Comparison of ENCODE assay signal across 9 cellular contexts in genomic region chr7:82250598-82250997, GRCh38.
"Had no signal": no experiment of that assay in that cellular context is flagged by ENCODE, and none has a peak within 500 bp of the region (broad histone marks: within the 10 kb centered on the region; RNA-seq: fewer than 3 reads in every experiment).

No MANE protein-coding gene starts in this region.

- H3K9me3 ChIP-seq: HAP-1 had no signal

- DNase-seq: GOT3, H7, HFFc6, IMR-90, KG1 had no signal

- H3K4me1 ChIP-seq: HAP-1 had no signal

- H3K36me3 ChIP-seq: HAP-1 had no signal

- H3K4me3 ChIP-seq: HAP-1, K562 had no signal

- ATAC-seq: HCT116, K562 had no signal

- FAIRE-seq: HTR-8/SVneo, K562 had no signal
